2 cellular contexts compared by ENCODE assay signal in genomic region chr1:90726716-90727480, GRCh38.
TF ChIP-seq lines count a peak whose summit lies in the region.

No MANE protein-coding gene starts in this region.

TF ChIP-seq in GM23338, 12 proteins besides CTCF, POLR2A, EP300 and RAD21:
- TF ChIP-seq STAT1 (IDR thresholded peaks at IDR 0.05; ENCODE audit: unreplicated experiment), result no peak
- TF ChIP-seq EZH2 (IDR thresholded peaks at IDR 0.05; ENCODE audit: low read depth, unreplicated experiment), result peak; percentile 82
- TF ChIP-seq EZH2phosphoT487 (IDR thresholded peaks at IDR 0.05; ENCODE audit: unreplicated experiment), result peak; percentile 84
- TF ChIP-seq ZNF462 (CRISPR knock-in tag; IDR thresholded peaks at IDR 0.05), result no peak
- no peak for TF ChIP-seq POLR2AphosphoS5 (IDR thresholded peaks at IDR 0.05; ENCODE audit: low read depth)

TF ChIP-seq in H1, 55 proteins besides CTCF, POLR2A, EP300 and RAD21:
- no peak for TF ChIP-seq KDM5A (IDR thresholded peaks at IDR 0.05; ENCODE audit: low read length)
- TF ChIP-seq SUZ12 (IDR thresholded peaks at IDR 0.05; ENCODE audit: low read length), result peak; percentile 91
- TF ChIP-seq EZH2 (IDR thresholded peaks at IDR 0.05; ENCODE audit: low read depth, low read length, severe bottlenecking), result peak; percentile 95
- TF ChIP-seq RNF2 (IDR thresholded peaks at IDR 0.05; ENCODE audit: borderline replicate concordance, low read depth, low read length, missing control alignments, poor library complexity, severe bottlenecking), result peak; percentile 89
- no peak for TF ChIP-seq SAP30 (IDR thresholded peaks at IDR 0.05; ENCODE audit: insufficient read depth, insufficient replicate concordance, low read length)
- no peak for TF ChIP-seq SIRT6 (IDR thresholded peaks at IDR 0.05; ENCODE audit: low read length)
- TF ChIP-seq BCL11A (IDR thresholded peaks at IDR 0.05; ENCODE audit: low read depth in 2 of 2, low read length in 2 of 2), result no peak
- no peak for TF ChIP-seq YY1 (IDR thresholded peaks at IDR 0.05; ENCODE audit: low read depth, low read length)
